Comparison of ENCODE assay signal across 24 cellular contexts in genomic region chr21:36539434-36540150, GRCh38. TPM values are rescaled to one million over a fixed set of nuclear protein-coding genes. Genes with fewer than 3 reads are reported as not detected.
"Had no signal": no experiment of that assay in that cellular context is flagged by ENCODE, and none has a peak within 500 bp of the region (broad histone marks: within the 10 kb centered on the region; RNA-seq: fewer than 3 reads in every experiment).

No MANE protein-coding gene starts in this region.

- H3K4me1 ChIP-seq: colonic mucosa, gastrocnemius medialis, tibial nerve had no signal

- H3K36me3 ChIP-seq: colonic mucosa, esophagus squamous epithelium, gastrocnemius medialis, stomach, suprapubic skin, tibial nerve had no signal

- H3K9me3 ChIP-seq: colonic mucosa, esophagus squamous epithelium, gastrocnemius medialis, stomach, suprapubic skin, tibial nerve had no signal

- H3K4me3 ChIP-seq: colonic mucosa, esophagus squamous epithelium, gastrocnemius medialis, stomach, suprapubic skin, tibial nerve had no signal

- DNase-seq: activated CD4-positive, alpha-beta T cell treated with anti-CD3 and anti-CD28 coated beads, Interleukin-2, amount 50 U/mL, for 4 hours; activated gamma-delta T cell treated with Interleukin-2 at 50 U/mL for 16 hours; activated T-cell treated with anti-CD3 and anti-CD28 coated beads, Interleukin-2, amount 50 U/mL, for 1 hour; colonic mucosa; esophagus squamous epithelium; gastrocnemius medialis; head of caudate nucleus; hypothalamus; left cardiac atrium; mesenchymal stem cell; occipital lobe; small intestine; stimulated activated CD4-positive, alpha-beta T cell treated with anti-CD3 and anti-CD28 coated beads, Interleukin-2, amount 100 ng/mL, for 24 hours; stomach; T-helper 9 cell had no signal

- ATAC-seq: gastrocnemius medialis; left cardiac atrium; sciatic nerve; stimulated activated memory B cell treated with anti-CD40 and anti-IgM and Interleukin-4, amounts not matched to agents 10 μg/mL and 1 μg/mL and 100 μg/mL, for 72 hours had no signal

- H3K27ac ChIP-seq: colonic mucosa, esophagus squamous epithelium, gastrocnemius medialis, stomach, suprapubic skin, tibial nerve had no signal

RNA-seq across cellular contexts. Expression of gene CLDN14, which starts 59.7 kb away (rescaled TPM):
- total RNA-seq: activated naive CD4-positive, alpha-beta T cell treated with anti-CD3 and anti-CD28 coated beads, Interleukin-2, amount 50 U/mL, for 72 hours; astrocyte; esophagus squamous epithelium; left cardiac atrium; mononuclear cell; occipital lobe; stomach; T-helper 1 cell treated with Interleukin-12 subunit alpha and Interleukin-12 subunit beta and Interleukin-4 antibody, amounts not matched to agents 30 ng/mL and 1 ng/mL, for 36 hours had no signal
- polyA plus RNA-seq: neural cell had no signal
